ENCODE assay signal across 10 cellular contexts in genomic region chr4:103111598-103111997, GRCh38.
"Had no signal": no experiment of that assay in that cellular context is flagged by ENCODE, and none has a peak within 500 bp of the region (broad histone marks: within the 10 kb centered on the region; RNA-seq: fewer than 3 reads in every experiment).

No MANE protein-coding gene starts in this region.

- H3K4me2 ChIP-seq: KMS-11 had no signal

- ATAC-seq: HCT116, HepG2 had no signal

- H3K4me1 ChIP-seq: HAP-1 had no signal

- H3K4me3 ChIP-seq: GM23248, HAP-1 had no signal

- DNase-seq: GM23248, GOT3, H7, HFFc6, KBM-7 had no signal

- H3K9ac ChIP-seq: GM23248, KMS-11 had no signal

- H2AFZ ChIP-seq: GM23248 had no signal

- FAIRE-seq: HepG2 had no signal

- H3K27ac ChIP-seq: GM23248, HL-60, KMS-11 had no signal

- H3K9me3 ChIP-seq: HAP-1 had no signal
